ENCODE assay signal across 1 cellular context in the genomic region with DNA sequence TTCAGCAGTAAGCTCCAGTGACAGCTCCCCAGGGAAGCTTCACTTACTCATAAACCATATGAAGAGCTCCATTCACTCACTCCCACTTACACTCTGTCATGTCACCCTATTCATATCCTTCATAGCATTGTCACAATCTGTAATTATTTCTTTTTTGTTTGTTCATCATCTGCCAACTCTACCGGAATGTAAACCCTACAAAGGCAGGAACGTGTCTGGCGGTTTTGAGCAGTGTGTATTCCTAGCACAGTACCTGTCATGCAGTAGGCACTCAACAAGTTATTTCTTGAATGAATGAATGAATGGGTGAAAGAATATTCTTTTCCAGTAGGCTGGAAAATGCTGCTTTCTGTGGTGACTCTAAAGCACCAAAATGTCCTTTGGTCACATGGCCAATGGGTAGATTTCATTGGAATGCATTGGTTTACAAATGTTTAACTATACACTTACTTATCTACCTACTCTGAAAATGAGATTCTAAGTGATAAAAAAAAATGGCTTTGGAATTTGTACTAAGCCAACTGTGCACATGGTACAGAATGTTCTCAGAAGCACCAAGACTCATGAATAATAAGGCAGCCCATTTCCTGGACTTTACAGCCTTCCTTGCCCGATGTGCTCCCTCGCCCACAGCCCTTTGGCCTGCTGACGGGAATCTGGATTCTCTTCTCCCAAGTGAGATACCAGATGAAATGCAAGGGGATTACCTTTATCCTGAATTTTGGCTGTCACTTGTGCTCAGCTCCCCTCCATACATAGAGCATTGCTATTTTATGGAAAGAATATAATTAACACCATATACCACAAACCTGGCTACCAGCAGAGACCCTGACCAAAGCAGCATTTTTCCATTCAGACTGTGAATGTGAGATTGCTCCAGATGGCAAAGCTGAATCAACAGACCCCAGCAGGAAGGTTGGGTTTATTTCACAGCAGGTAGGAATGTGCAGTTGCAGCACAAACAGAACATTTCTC.
TF ChIP-seq lines count a peak whose summit lies in the region.

No MANE protein-coding gene starts in this region.

TF ChIP-seq in H1, 55 proteins besides CTCF, POLR2A, EP300 and RAD21:
- TF ChIP-seq KDM5A (IDR thresholded peaks at IDR 0.05; ENCODE audit: low read length) (no peak), BCL11A (IDR thresholded peaks at IDR 0.05; ENCODE audit: low read depth in 2 of 2, low read length in 2 of 2) (no peak), TCF12 (IDR thresholded peaks at IDR 0.05; ENCODE audit: low read depth, low read length) (no peak), RXRA (IDR thresholded peaks at IDR 0.05; ENCODE audit: insufficient read depth, low read depth, low read length) (no peak), ASH2L (IDR thresholded peaks at IDR 0.05; ENCODE audit: low read length) (no peak), MAFK (IDR thresholded peaks at IDR 0.05; ENCODE audit: low read depth, low read length) (no peak), CEBPB (IDR thresholded peaks at IDR 0.05; ENCODE audit: low read depth, low read length) (no peak), CTBP2 (IDR thresholded peaks at IDR 0.05; ENCODE audit: borderline replicate concordance, insufficient read depth, insufficient read length, low read length) (no peak), EGR1 (IDR thresholded peaks at IDR 0.05; ENCODE audit: borderline replicate concordance, low read depth, low read length) (no peak), POU5F1 (IDR thresholded peaks at IDR 0.05; ENCODE audit: low read depth, low read length) (no peak), SUZ12 (IDR thresholded peaks at IDR 0.05; ENCODE audit: low read length) (no peak), KDM4A (IDR thresholded peaks at IDR 0.05; ENCODE audit: low read depth, low read length, severe bottlenecking) (no peak), SP4 (IDR thresholded peaks at IDR 0.05; ENCODE audit: low read length) (no peak), SP1 (IDR thresholded peaks at IDR 0.05; ENCODE audit: low read depth, low read length) (no peak), SP2 (IDR thresholded peaks at IDR 0.05; ENCODE audit: low read length) (no peak), JUN (IDR thresholded peaks at IDR 0.05; ENCODE audit: low read depth, low read length) (no peak)
